Comparison of ENCODE assay signal across 12 cellular contexts in the genomic region with DNA sequence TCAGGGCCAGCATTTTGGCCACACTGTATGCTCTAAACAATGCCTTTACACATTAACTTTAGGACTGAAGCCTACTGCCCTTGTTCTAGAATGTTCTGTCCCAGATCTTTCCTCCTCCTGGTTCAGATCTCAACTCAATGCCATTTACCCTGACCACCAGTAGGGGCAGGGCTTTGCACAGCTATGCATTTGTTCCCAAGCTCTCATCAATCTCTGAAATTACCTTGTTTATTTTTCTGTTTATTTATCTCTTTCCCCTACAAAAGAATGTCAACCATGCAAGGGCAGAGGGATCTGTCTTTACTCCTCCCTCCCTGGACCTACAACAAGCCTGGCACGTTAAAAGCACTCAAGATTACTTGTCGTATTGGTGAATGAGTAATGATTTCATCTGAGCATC.
A peak's percentile ranks its signal among the peaks of the same experiment; 100 is the strongest.
DNase-seq lines count a peak whose midpoint lies in the region; ATAC-seq, FAIRE-seq and TF ChIP-seq lines count a peak whose summit lies in the region.
"Had no signal": no experiment of that assay in that cellular context is flagged by ENCODE, and none has a peak within 500 bp of the region (broad histone marks: within the 10 kb centered on the region; RNA-seq: fewer than 3 reads in every experiment).

No MANE protein-coding gene starts in this region.

- POLR2A ChIA-PET in A549 (lab: Yijun Ruan, JAX): no interaction called here
- POLR2A ChIA-PET in HCT116 (lab: Charles Lee): no interaction called here

- no peaks in the 10 kb centered on the region for H3K9me3 Mint-ChIP-seq in astrocyte (ENCODE audit: unreplicated experiment)

- peaks cover 2% of the 10 kb centered on the region for H3K36me3 Mint-ChIP-seq in astrocyte (ENCODE audit: low read depth, unreplicated experiment)
- H3K36me3 Mint-ChIP-seq: CD8-positive, alpha-beta memory T cell had no signal

- H2AFZ ChIP-seq in HCT116 (ENCODE audit: low read depth, low read length, poor library complexity, severe bottlenecking) (no peak overlapping the region), astrocyte (ENCODE audit: low read depth, low read length) (no peak overlapping the region), keratinocyte (ENCODE audit: control insufficient read depth, low read length) (no peak overlapping the region)

- H3K4me2 ChIP-seq in A549: no peak overlapping the region
- no peak overlapping the region for H3K4me2 ChIP-seq in HCT116 (ENCODE audit: low read length)
- no peak overlapping the region for H3K4me2 ChIP-seq in astrocyte (ENCODE audit: low read length)
- no peak overlapping the region for H3K4me2 ChIP-seq in keratinocyte (ENCODE audit: control insufficient read depth, extremely low read depth, insufficient read depth, low read depth, low read length)

- H3K27me3 ChIP-seq in HCT116 (ENCODE audit: insufficient read depth, low read length) (no peaks in the 10 kb centered on the region), astrocyte (ENCODE audit: insufficient read depth, low read length) (no peaks in the 10 kb centered on the region), keratinocyte (ENCODE audit: control insufficient read depth, extremely low read depth, insufficient read depth, low read length) (peaks cover 3% of the 10 kb centered on the region)

- H4K20me1 ChIP-seq in HCT116 (ENCODE audit: insufficient read depth) (no peaks in the 10 kb centered on the region), astrocyte (ENCODE audit: insufficient read depth, low read length) (no peaks in the 10 kb centered on the region), keratinocyte (ENCODE audit: control insufficient read depth, extremely low read depth, insufficient read depth, low read length) (no peaks in the 10 kb centered on the region)

- FAIRE-seq in A549 (lab: Jason Lieb, UNC): peak; percentile 61
- FAIRE-seq in astrocyte (lab: Jason Lieb, UNC): no peak
- no peak for FAIRE-seq in keratinocyte (lab: Jason Lieb, UNC)
- FAIRE-seq: K562 had no signal

- dilution Hi-C loops in keratinocyte (cut with MboI; ENCODE audit: extremely low pct_ligation_motif_present, low sequenced_read_pairs): no loop called here

- H3K4me3 Mint-ChIP-seq in astrocyte (ENCODE audit: unreplicated experiment): no peak overlapping the region
- H3K4me3 Mint-ChIP-seq: CD8-positive, alpha-beta memory T cell had no signal

- peaks cover 4% of the 10 kb centered on the region for H3K27me3 Mint-ChIP-seq in astrocyte (ENCODE audit: low read depth, unreplicated experiment)
- H3K27me3 Mint-ChIP-seq: CD8-positive, alpha-beta memory T cell had no signal

- no peak overlapping the region for H3K9ac ChIP-seq in HCT116 (ENCODE audit: low read length)
- no peak overlapping the region for H3K9ac ChIP-seq in astrocyte (ENCODE audit: low read length)
- H3K9ac ChIP-seq in keratinocyte (ENCODE audit: control insufficient read depth, extremely low read depth, insufficient read depth, low read length): no peak overlapping the region

- peak overlapping the region in 1 of 2 experiments; percentile 15; a peak in 1 of 6 replicates for H3K27ac ChIP-seq in A549
- H3K27ac ChIP-seq in HCT116 (ENCODE audit: low read depth, low read length): no peak overlapping the region
- H3K27ac ChIP-seq in astrocyte (ENCODE audit: low read depth, low read length): no peak overlapping the region
- no peak overlapping the region for H3K27ac ChIP-seq in keratinocyte (ENCODE audit: control insufficient read depth, insufficient read depth, low read length)

- H3K4me1 ChIP-seq in A549 (peaks cover 9% of the 10 kb centered on the region), HCT116 (ENCODE audit: control insufficient read depth in 1 of 2, insufficient read depth in 2 of 2, low read length in 2 of 2) (no peaks in the 10 kb centered on the region), astrocyte (ENCODE audit: insufficient read depth, low read length) (no peaks in the 10 kb centered on the region), keratinocyte (ENCODE audit: control insufficient read depth, extremely low read depth, insufficient read depth, low read length) (no peaks in the 10 kb centered on the region)

- H3K9me1 ChIP-seq in keratinocyte (ENCODE audit: control insufficient read depth, extremely low read depth, insufficient read depth, low read length): no peaks in the 10 kb centered on the region

- TF ChIP-seq EP300 in A549 (IDR thresholded peaks at IDR 0.05): no peak

- WGBS in A549 (ENCODE audit: missing lambda C conversion rate): 76% methylated on average over 2 of the region's 2 CpGs

- no TSS peak for BruUV-seq in HCT116 (replicated peaks; lab: Mats Ljungman, UMichigan)

- RAD21 ChIA-PET in HCT116 (lab: Charles Lee; ENCODE audit: low non-redundant PET in 1 of 2, low total read pairs in 2 of 2, uncharacterized antibody in 2 of 2, unreplicated experiment in 2 of 2): no interaction called here

- H3K79me2 ChIP-seq in HCT116 (ENCODE audit: insufficient read depth, low read length) (no peaks in the 10 kb centered on the region), astrocyte (ENCODE audit: insufficient read depth, low read length) (no peaks in the 10 kb centered on the region), keratinocyte (ENCODE audit: control insufficient read depth, insufficient read depth, low read length) (no peaks in the 10 kb centered on the region)

- TF ChIP-seq POLR2A in A549 (IDR thresholded peaks at IDR 0.05; ENCODE audit: low read length): no peak
- no peak for TF ChIP-seq POLR2A in HCT116 (IDR thresholded peaks at IDR 0.05; ENCODE audit: borderline replicate concordance, extremely low read depth, insufficient read depth, insufficient read length)

- peaks cover 9% of the 10 kb centered on the region for H3K4me1 Mint-ChIP-seq in astrocyte (ENCODE audit: low read depth, unreplicated experiment)
- H3K4me1 Mint-ChIP-seq: CD8-positive, alpha-beta memory T cell had no signal

- CTCF ChIA-PET in A549 (lab: Yijun Ruan, JAX) (interaction anchor here (0.6 to 1.4 kb wide), 6 partner anchors 9 to 142 kb away, joined by 3 to 5 read pairs (median 4); no protein-coding TSS in a partner anchor), HCT116 (lab: Charles Lee) (no interaction called here)

- TF ChIP-seq CTCF in A549 (IDR thresholded peaks at IDR 0.05) (peak; percentile 22; the same call in 1 of the 3 replicates), HCT116 (IDR thresholded peaks at IDR 0.05 in 2 of 3, conservative IDR thresholded peaks at IDR 0.05 in 1 of 3; ENCODE audit: borderline replicate concordance in 1 of 3, insufficient read depth in 1 of 3, low read depth in 2 of 3, low read length in 2 of 3) (peak in 2 of 3 experiments; percentile 44 to 53; a peak in 4 of 6 replicates), astrocyte (IDR thresholded peaks at IDR 0.05; ENCODE audit: insufficient read depth, low read depth, low read length) (peak; percentile 55), keratinocyte (optimal IDR thresholded peaks at IDR 0.05 in 1 of 3, IDR thresholded peaks at IDR 0.05 in 1 of 3, conservative IDR thresholded peaks at IDR 0.05 in 1 of 3; ENCODE audit: extremely low read depth in 1 of 3, insufficient read depth in 2 of 3, low read length in 3 of 3) (peak; percentile 48 to 74 (median 50))

- H3K36me3 ChIP-seq in HCT116 (ENCODE audit: control insufficient read depth in 1 of 2, insufficient read depth in 2 of 2, low read length in 2 of 2): no peaks in the 10 kb centered on the region
- H3K36me3 ChIP-seq in astrocyte (ENCODE audit: insufficient read depth, low read length): no peaks in the 10 kb centered on the region
- no peaks in the 10 kb centered on the region for H3K36me3 ChIP-seq in keratinocyte (ENCODE audit: control insufficient read depth in 2 of 2, extremely low read depth in 1 of 2, insufficient read depth in 2 of 2, low read length in 2 of 2)

- TF ChIP-seq RAD21 in A549 (conservative IDR thresholded peaks at IDR 0.05 in 1 of 2, IDR thresholded peaks at IDR 0.05 in 1 of 2): peak; percentile 30 to 43; a peak in 4 of 5 replicates
- peak; percentile 27; the same call in 1 of the 2 replicates for TF ChIP-seq RAD21 in HCT116 (IDR thresholded peaks at IDR 0.05; ENCODE audit: low read depth)

- intact Hi-C loops in HCT116 (cut with micrococcal nuclease): no loop called here

- H3K9me2 ChIP-seq in HCT116 (ENCODE audit: insufficient read depth): no peaks in the 10 kb centered on the region

- ATAC-seq in A549 (peak; percentile 71 to 78; a peak in 4 of 6 replicates), HCT116 (no peak; the same call in 1 of the 2 replicates)
- ATAC-seq: K562 had no signal

- no peak overlapping the region for H3K27ac Mint-ChIP-seq in astrocyte (ENCODE audit: unreplicated experiment)
- H3K27ac Mint-ChIP-seq: CD8-positive, alpha-beta memory T cell had no signal

- no peaks in the 10 kb centered on the region for H3K9me3 ChIP-seq in A549
- no peaks in the 10 kb centered on the region for H3K9me3 ChIP-seq in HCT116 (ENCODE audit: control insufficient read depth in 1 of 2, insufficient read depth in 1 of 2, low read depth in 1 of 2, low read length in 2 of 2)
- no peaks in the 10 kb centered on the region for H3K9me3 ChIP-seq in astrocyte (ENCODE audit: insufficient read depth, low read depth, low read length)
- no peaks in the 10 kb centered on the region for H3K9me3 ChIP-seq in keratinocyte (ENCODE audit: control insufficient read depth, low read depth, low read length)

- no peak overlapping the region for H3K4me3 ChIP-seq in A549
- H3K4me3 ChIP-seq in HCT116 (replicated peaks in 1 of 2; ENCODE audit: low read depth in 1 of 2, low read length in 2 of 2): no peak overlapping the region
- no peak overlapping the region for H3K4me3 ChIP-seq in astrocyte (ENCODE audit: insufficient read depth, low read depth, low read length)
- no peak overlapping the region for H3K4me3 ChIP-seq in keratinocyte (ENCODE audit: control insufficient read depth in 2 of 3, extremely low read depth in 1 of 3, insufficient read depth in 2 of 3, low read depth in 1 of 3, low read length in 3 of 3)
- H3K4me3 ChIP-seq: K562 had no signal

- peak in 1 of 2 experiments; percentile 29 for DNase-seq in A549 (ENCODE audit: low read depth in 1 of 2, low spot score in 1 of 2)
- no peak for DNase-seq in HCT116 (ENCODE audit: low read depth, low spot score)
- no peak for DNase-seq in astrocyte (ENCODE audit: low read depth)
- no peak for DNase-seq in keratinocyte (ENCODE audit: low read depth, low spot score)
- DNase-seq in nucleus accumbens (lab: John Stamatoyannopoulos, UW): no peak
- no peak for DNase-seq in activated naive CD4-positive, alpha-beta T cell (lab: John Stamatoyannopoulos, UW)
- no peak for DNase-seq in NCI-H1105 treated with DMSO at 0.1 percent for 48 hours (lab: John Stamatoyannopoulos, UW)
- DNase-seq in NCI-H2196 (lab: John Stamatoyannopoulos, UW; ENCODE audit: unreplicated experiment): no peak
- DNase-seq: CD8-positive, alpha-beta memory T cell; right cardiac atrium; RPMI8226 had no signal

TF ChIP-seq in HCT116, 20 proteins besides CTCF, POLR2A, EP300 and RAD21 (continues in another document):
- TF ChIP-seq SRF (IDR thresholded peaks at IDR 0.05; ENCODE audit: low read depth) (no peak), ZFX (IDR thresholded peaks at IDR 0.05) (no peak), POLR2AphosphoS5 (IDR thresholded peaks at IDR 0.05; ENCODE audit: low read depth, low read length) (no peak)
- TF ChIP-seq, protein P1, sequence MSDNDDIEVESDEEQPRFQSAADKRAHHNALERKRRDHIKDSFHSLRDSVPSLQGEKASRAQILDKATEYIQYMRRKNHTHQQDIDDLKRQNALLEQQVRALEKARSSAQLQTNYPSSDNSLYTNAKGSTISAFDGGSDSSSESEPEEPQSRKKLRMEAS (IDR thresholded peaks at IDR 0.05): no peak

Comparison
In these comparisons a context has a peak if more than half of its experiments do, and no peak if none do; other contexts are left out.
1. Of the 6 proteins assayed by ChIP-seq in both A549 and HCT116: peak only in A549: none; only in HCT116: none; in both: CTCF and RAD21; in neither: 4.